Comparison of ENCODE assay signal across 9 cellular contexts in genomic region chr11:533586-534196, GRCh38. TPM values are rescaled to one million over a fixed set of nuclear protein-coding genes. Genes with fewer than 3 reads are reported as not detected.
A peak's percentile ranks its signal among the peaks of the same experiment; 100 is the strongest.
DNase-seq lines count a peak whose midpoint lies in the region; ATAC-seq and TF ChIP-seq lines count a peak whose summit lies in the region.
"Had no signal": no experiment of that assay in that cellular context is flagged by ENCODE, and none has a peak within 500 bp of the region (broad histone marks: within the 10 kb centered on the region; RNA-seq: fewer than 3 reads in every experiment).

No MANE protein-coding gene starts in this region.

- DNase-seq in Right ventricle myocardium superior (peak; percentile 39), cardiac septum (ENCODE audit: low spot score) (no peak), WTC11 (ENCODE audit: low spot score) (peak; percentile 14), upper lobe of right lung (peak; percentile 63), NCI-H2107 treated with DMSO at 0.1 percent for 48 hours (lab: John Stamatoyannopoulos, UW; ENCODE audit: unreplicated experiment) (no peak), HK-2 (ENCODE audit: unreplicated experiment) (no peak)
- DNase-seq: DMS 273 treated with DMSO at 0.1 percent for 48 hours had no signal

- H3K9ac ChIP-seq in iPS-15b (ENCODE audit: low read depth, low read length): no peak overlapping the region

- no peak for ATAC-seq in Right ventricle myocardium superior (ENCODE audit: poor library complexity)
- no peak for ATAC-seq in WTC11
- ATAC-seq in upper lobe of right lung: no peak
- no peak for ATAC-seq in GM21381 (IDR thresholded peaks at IDR 0.05; ENCODE audit: unreplicated experiment)

- H3K27ac ChIP-seq in upper lobe of right lung: no peak overlapping the region

- H3K4me3 ChIP-seq in iPS-15b (ENCODE audit: low read depth, low read length): peak overlapping the region; percentile 64
- peak overlapping the region; percentile 92 for H3K4me3 ChIP-seq in upper lobe of right lung

- peak overlapping the region; percentile 30 for H3K4me3 Mint-ChIP-seq in WTC11

- no peak overlapping the region for H3K27ac Mint-ChIP-seq in WTC11

- H3K36me3 Mint-ChIP-seq in WTC11: peaks cover 5% of the 10 kb centered on the region; the same call in 1 of the 2 replicates

- H3K27me3 ChIP-seq in iPS-15b (ENCODE audit: control insufficient read depth, insufficient read depth, low read length): peaks cover 5% of the 10 kb centered on the region
- no peaks in the 10 kb centered on the region for H3K27me3 ChIP-seq in upper lobe of right lung

- H3K4me1 ChIP-seq in iPS-15b (ENCODE audit: control insufficient read depth, insufficient read depth, low read length): no peaks in the 10 kb centered on the region
- peaks cover 31% of the 10 kb centered on the region for H3K4me1 ChIP-seq in upper lobe of right lung

- POLR2A ChIA-PET in WTC11 (lab: Charles Lee): no interaction called here

- H3K4me1 Mint-ChIP-seq in WTC11: no peaks in the 10 kb centered on the region

- H3K9me3 Mint-ChIP-seq in WTC11: no peaks in the 10 kb centered on the region

- H3K9me3 ChIP-seq in iPS-15b (ENCODE audit: control insufficient read depth, insufficient read depth, low read length): no peaks in the 10 kb centered on the region
- H3K9me3 ChIP-seq in upper lobe of right lung: no peaks in the 10 kb centered on the region

- peaks cover 18% of the 10 kb centered on the region for H3K27me3 Mint-ChIP-seq in WTC11 (ENCODE audit: low read depth)

- CTCF ChIA-PET in WTC11 (lab: Charles Lee): interaction anchor here (1.2 to 3.1 kb wide), 2 partner anchors 15 to 42 kb away, joined by 3 to 22 read pairs; partner anchors contain the start of gene PHRF1

- intact Hi-C loops in Right ventricle myocardium superior (cut with DNase I): no loop called here
- intact Hi-C loops in cardiac septum (cut with DNase I): no loop called here
- intact Hi-C loops in upper lobe of right lung (cut with DNase I): no loop called here

- TF ChIP-seq CTCF in WTC11 (IDR thresholded peaks at IDR 0.05) (no peak), upper lobe of right lung (IDR thresholded peaks at IDR 0.05) (no peak)

- peaks cover 23% of the 10 kb centered on the region for H3K36me3 ChIP-seq in iPS-15b (ENCODE audit: control insufficient read depth, insufficient read depth, low read length)
- peaks cover 27% of the 10 kb centered on the region for H3K36me3 ChIP-seq in upper lobe of right lung

TF ChIP-seq in WTC11, 78 proteins besides CTCF, POLR2A, EP300 and RAD21:
- TF ChIP-seq, protein P1, sequence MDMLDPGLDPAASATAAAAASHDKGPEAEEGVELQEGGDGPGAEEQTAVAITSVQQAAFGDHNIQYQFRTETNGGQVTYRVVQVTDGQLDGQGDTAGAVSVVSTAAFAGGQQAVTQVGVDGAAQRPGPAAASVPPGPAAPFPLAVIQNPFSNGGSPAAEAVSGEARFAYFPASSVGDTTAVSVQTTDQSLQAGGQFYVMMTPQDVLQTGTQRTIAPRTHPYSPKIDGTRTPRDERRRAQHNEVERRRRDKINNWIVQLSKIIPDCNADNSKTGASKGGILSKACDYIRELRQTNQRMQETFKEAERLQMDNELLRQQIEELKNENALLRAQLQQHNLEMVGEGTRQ (CRISPR knock-in tag; IDR thresholded peaks at IDR 0.05): no peak
- TF ChIP-seq ZNF121 (CRISPR knock-in tag; IDR thresholded peaks at IDR 0.05): no peak
- TF ChIP-seq OVOL2 (CRISPR knock-in tag; IDR thresholded peaks at IDR 0.05; ENCODE audit: borderline replicate concordance): no peak
- TF ChIP-seq TP53 (CRISPR knock-in tag; IDR thresholded peaks at IDR 0.05): no peak
- no peak for TF ChIP-seq ERG (CRISPR knock-in tag; IDR thresholded peaks at IDR 0.05)
- TF ChIP-seq, protein P2, sequence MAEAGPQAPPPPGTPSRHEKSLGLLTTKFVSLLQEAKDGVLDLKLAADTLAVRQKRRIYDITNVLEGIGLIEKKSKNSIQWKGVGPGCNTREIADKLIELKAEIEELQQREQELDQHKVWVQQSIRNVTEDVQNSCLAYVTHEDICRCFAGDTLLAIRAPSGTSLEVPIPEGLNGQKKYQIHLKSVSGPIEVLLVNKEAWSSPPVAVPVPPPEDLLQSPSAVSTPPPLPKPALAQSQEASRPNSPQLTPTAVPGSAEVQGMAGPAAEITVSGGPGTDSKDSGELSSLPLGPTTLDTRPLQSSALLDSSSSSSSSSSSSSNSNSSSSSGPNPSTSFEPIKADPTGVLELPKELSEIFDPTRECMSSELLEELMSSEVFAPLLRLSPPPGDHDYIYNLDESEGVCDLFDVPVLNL (CRISPR knock-in tag; IDR thresholded peaks at IDR 0.05; ENCODE audit: borderline replicate concordance, low read depth): no peak
- TF ChIP-seq CREB1 (CRISPR knock-in tag; IDR thresholded peaks at IDR 0.05): no peak
- TF ChIP-seq ZNF671 (CRISPR knock-in tag; IDR thresholded peaks at IDR 0.05): no peak
- TF ChIP-seq E2F1 (CRISPR knock-in tag; IDR thresholded peaks at IDR 0.05): no peak
- no peak for TF ChIP-seq USF1 (CRISPR knock-in tag; IDR thresholded peaks at IDR 0.05)

RNA-seq across cellular contexts. Expression of gene HRAS, which starts 1.7 kb away (rescaled TPM):
- total RNA-seq in Right ventricle myocardium superior (60.5 TPM), cardiac septum (75.9 TPM), WTC11 (2021) (42.9 to 62.4 TPM (median 48.3 TPM) in 3 replicates), upper lobe of right lung (55.5 TPM)

RNA-seq across cellular contexts. Expression of gene LRRC56, which starts 3.6 kb away (rescaled TPM):
- 0.13 TPM for total RNA-seq in Right ventricle myocardium superior
- total RNA-seq in cardiac septum: 0.38 TPM
- total RNA-seq in WTC11 (2021): 2.3 to 3.4 TPM (median 2.5 TPM) in 3 replicates
- total RNA-seq in upper lobe of right lung: 3.2 TPM

RNA-seq across cellular contexts. Expression of gene RNH1, which starts 26.6 kb away (rescaled TPM):
- 171 TPM for total RNA-seq in Right ventricle myocardium superior
- 158 TPM for total RNA-seq in cardiac septum
- total RNA-seq in WTC11 (2021): 59.0 to 67.5 TPM (median 60.4 TPM) in 3 replicates
- 245 TPM for total RNA-seq in upper lobe of right lung

RNA-seq across cellular contexts. Expression of gene LMNTD2, which starts 26.8 kb away (rescaled TPM):
- 0.22 TPM for total RNA-seq in Right ventricle myocardium superior
- total RNA-seq in cardiac septum: 0.40 TPM
- total RNA-seq in WTC11 (2021): 4.0 to 6.0 TPM (median 5.9 TPM) in 3 replicates
- total RNA-seq in upper lobe of right lung: 5.9 TPM

RNA-seq across cellular contexts. Expression of gene RASSF7, which starts 27.1 kb away (rescaled TPM):
- total RNA-seq in Right ventricle myocardium superior (4.4 TPM), cardiac septum (2.6 TPM), WTC11 (2021) (30.6 to 39.7 TPM (median 32.5 TPM) in 3 replicates), upper lobe of right lung (76.7 TPM)

Comparison
In these comparisons a context has a peak if more than half of its experiments do, and no peak if none do; other contexts are left out.
1. DNase-seq: peak in Right ventricle myocardium superior (single experiment), WTC11 (single experiment) and upper lobe of right lung (single experiment); none in cardiac septum (single experiment), NCI-H2107 treated with DMSO at 0.1 percent for 48 hours (single experiment) and HK-2 (single experiment).